ENCODE assay signal across 8 cellular contexts in genomic region chr1:21594935-21595897, GRCh38.
A peak's percentile ranks its signal among the peaks of the same experiment; 100 is the strongest.
DNase-seq lines count a peak whose midpoint lies in the region; ATAC-seq and TF ChIP-seq lines count a peak whose summit lies in the region.

No MANE protein-coding gene starts in this region.

- no peak overlapping the region for H3K4me3 Mint-ChIP-seq in activated CD4-positive, alpha-beta T cell treated with anti-CD3 and anti-CD28 coated beads for 36 hours
- no peak overlapping the region for H3K4me3 Mint-ChIP-seq in effector memory CD8-positive, alpha-beta T cell
- H3K4me3 Mint-ChIP-seq in T-helper 17 cell, result no peak overlapping the region

- no peak for TF ChIP-seq POLR2A in tibial nerve (IDR thresholded peaks at IDR 0.05)

- peak; percentile 71 for ATAC-seq in activated CD4-positive, alpha-beta T cell treated with anti-CD3 and anti-CD28 coated beads for 36 hours
- no peak for ATAC-seq in effector memory CD8-positive, alpha-beta T cell (replicated peaks)
- peak; percentile 48 for ATAC-seq in mucosa of descending colon
- no peak for ATAC-seq in T-helper 17 cell

- no peaks in the 10 kb centered on the region for H3K36me3 Mint-ChIP-seq in activated CD4-positive, alpha-beta T cell treated with anti-CD3 and anti-CD28 coated beads for 36 hours (ENCODE audit: low read depth)
- H3K36me3 Mint-ChIP-seq in effector memory CD8-positive, alpha-beta T cell (ENCODE audit: insufficient read depth), result peaks cover 2% of the 10 kb centered on the region
- no peaks in the 10 kb centered on the region for H3K36me3 Mint-ChIP-seq in T-helper 17 cell (ENCODE audit: low read depth)

- POLR2A ChIA-PET in activated CD4-positive, alpha-beta T cell treated with anti-CD3 and anti-CD28 coated beads for 36 hours (lab: Charles Lee), result interaction anchor here (0.6 kb wide), 1 partner anchor 192 kb away, joined by 3 read pairs; no protein-coding TSS in a partner anchor

- H3K27me3 Mint-ChIP-seq in activated CD4-positive, alpha-beta T cell treated with anti-CD3 and anti-CD28 coated beads for 36 hours, result peaks cover 2% of the 10 kb centered on the region
- peaks cover 21 to 99% of the 10 kb centered on the region in 2 donors for H3K27me3 Mint-ChIP-seq in effector memory CD8-positive, alpha-beta T cell
- peaks cover 57% of the 10 kb centered on the region for H3K27me3 Mint-ChIP-seq in T-helper 17 cell

- H3K27ac ChIP-seq in tibial nerve, result no peak overlapping the region

- H3K27me3 ChIP-seq in tibial nerve, result peaks cover 0 to 18% of the 10 kb centered on the region in 2 donors

- WGBS in tibial nerve, 2 donors, result 56 to 60% methylated on average over 26 of the region's 26 CpGs

- intact Hi-C loops in activated CD4-positive, alpha-beta T cell treated with anti-CD3 and anti-CD28 coated beads for 36 hours (cut with DNase I, micrococcal nuclease), result loop anchor here in 1 of 2 experiments (1.0 kb wide), 3 partner anchors 64 to 369 kb away; partner anchors contain the start of gene ALPL
- intact Hi-C loops in mucosa of descending colon (cut with DNase I, micrococcal nuclease), result no loop called here

- DNase-seq in GM12865 (ENCODE audit: low read depth), result peak; percentile 53
- peak; percentile 66 for DNase-seq in M059J (ENCODE audit: low read depth)
- peak; percentile 85 for DNase-seq in activated CD4-positive, alpha-beta T cell treated with anti-CD3 and anti-CD28 coated beads for 36 hours
- DNase-seq in effector memory CD8-positive, alpha-beta T cell, result peak; percentile 9 to 15 (median 11)
- DNase-seq in mucosa of descending colon, result peak in 2 of 3 donors; percentile 60 to 69
- peak; percentile 26 to 48 for DNase-seq in tibial nerve (ENCODE audit: low spot score in 2 of 2)
- no peak for DNase-seq in T-helper 17 cell
- DNase-seq in NCI-H1105 (lab: John Stamatoyannopoulos, UW), result no peak

- CTCF ChIA-PET in activated CD4-positive, alpha-beta T cell treated with anti-CD3 and anti-CD28 coated beads for 36 hours (lab: Charles Lee), result interaction anchor here (0.7 to 1.4 kb wide), 7 partner anchors 15 to 105 kb away, joined by 3 to 8 read pairs (median 4); no protein-coding TSS in a partner anchor

- H3K9me3 ChIP-seq in mucosa of descending colon (no peaks in the 10 kb centered on the region), tibial nerve (no peaks in the 10 kb centered on the region), T-helper 17 cell (ENCODE audit: control insufficient read depth, low read length, poor library complexity, severe bottlenecking) (no peaks in the 10 kb centered on the region)

- TF ChIP-seq CTCF in GM12865 (IDR thresholded peaks at IDR 0.05; ENCODE audit: insufficient read depth, low read depth, low read length, missing control alignments) (peak; percentile 62), mucosa of descending colon (IDR thresholded peaks at IDR 0.05) (peak; percentile 31), tibial nerve (IDR thresholded peaks at IDR 0.05) (peak; percentile 27 to 61 (median 46))

- H3K4me1 Mint-ChIP-seq in activated CD4-positive, alpha-beta T cell treated with anti-CD3 and anti-CD28 coated beads for 36 hours, result peaks cover 5% of the 10 kb centered on the region
- H3K4me1 Mint-ChIP-seq in effector memory CD8-positive, alpha-beta T cell (ENCODE audit: low read depth in 2 of 2), result peaks cover 0 to 4% of the 10 kb centered on the region in 2 donors
- peaks cover 4% of the 10 kb centered on the region for H3K4me1 Mint-ChIP-seq in T-helper 17 cell

- no peaks in the 10 kb centered on the region for H3K9me3 Mint-ChIP-seq in activated CD4-positive, alpha-beta T cell treated with anti-CD3 and anti-CD28 coated beads for 36 hours (ENCODE audit: low read depth)
- no peaks in the 10 kb centered on the region for H3K9me3 Mint-ChIP-seq in effector memory CD8-positive, alpha-beta T cell

- H3K36me3 ChIP-seq in mucosa of descending colon (ENCODE audit: low read depth) (no peaks in the 10 kb centered on the region), tibial nerve (peaks cover 0 to 23% (median 0%) of the 10 kb centered on the region in 3 donors)

- H3K27ac Mint-ChIP-seq in activated CD4-positive, alpha-beta T cell treated with anti-CD3 and anti-CD28 coated beads for 36 hours, result no peak overlapping the region
- H3K27ac Mint-ChIP-seq in effector memory CD8-positive, alpha-beta T cell, result no peak overlapping the region
- no peak overlapping the region for H3K27ac Mint-ChIP-seq in T-helper 17 cell

- TF ChIP-seq EP300 in tibial nerve (IDR thresholded peaks at IDR 0.05), result no peak

- H3K4me3 ChIP-seq in GM12865 (ENCODE audit: low read depth, low read length) (no peak overlapping the region), mucosa of descending colon (no peak overlapping the region), tibial nerve (no peak overlapping the region)

- no peaks in the 10 kb centered on the region for H3K4me1 ChIP-seq in mucosa of descending colon (ENCODE audit: low read depth)
- peaks cover 0 to 11% (median 0%) of the 10 kb centered on the region in 4 donors for H3K4me1 ChIP-seq in tibial nerve

Comparison
In these comparisons a context has a peak if more than half of its experiments do, and no peak if none do; other contexts are left out.
1. DNase-seq: peak in GM12865 (single experiment), M059J (single experiment), activated CD4-positive, alpha-beta T cell treated with anti-CD3 and anti-CD28 coated beads for 36 hours (single experiment), effector memory CD8-positive, alpha-beta T cell (3 of 3), mucosa of descending colon (2 of 3) and tibial nerve (2 of 2); none in T-helper 17 cell (0 of 3) and NCI-H1105 (single experiment).
2. ATAC-seq: peak in activated CD4-positive, alpha-beta T cell treated with anti-CD3 and anti-CD28 coated beads for 36 hours (single experiment) and mucosa of descending colon (single experiment); none in effector memory CD8-positive, alpha-beta T cell (single experiment) and T-helper 17 cell (single experiment).
3. Peak in every context shown above with its lines, with median percentiles within 50 percentile points of each other: CTCF ChIP-seq.